In the genomic region with DNA sequence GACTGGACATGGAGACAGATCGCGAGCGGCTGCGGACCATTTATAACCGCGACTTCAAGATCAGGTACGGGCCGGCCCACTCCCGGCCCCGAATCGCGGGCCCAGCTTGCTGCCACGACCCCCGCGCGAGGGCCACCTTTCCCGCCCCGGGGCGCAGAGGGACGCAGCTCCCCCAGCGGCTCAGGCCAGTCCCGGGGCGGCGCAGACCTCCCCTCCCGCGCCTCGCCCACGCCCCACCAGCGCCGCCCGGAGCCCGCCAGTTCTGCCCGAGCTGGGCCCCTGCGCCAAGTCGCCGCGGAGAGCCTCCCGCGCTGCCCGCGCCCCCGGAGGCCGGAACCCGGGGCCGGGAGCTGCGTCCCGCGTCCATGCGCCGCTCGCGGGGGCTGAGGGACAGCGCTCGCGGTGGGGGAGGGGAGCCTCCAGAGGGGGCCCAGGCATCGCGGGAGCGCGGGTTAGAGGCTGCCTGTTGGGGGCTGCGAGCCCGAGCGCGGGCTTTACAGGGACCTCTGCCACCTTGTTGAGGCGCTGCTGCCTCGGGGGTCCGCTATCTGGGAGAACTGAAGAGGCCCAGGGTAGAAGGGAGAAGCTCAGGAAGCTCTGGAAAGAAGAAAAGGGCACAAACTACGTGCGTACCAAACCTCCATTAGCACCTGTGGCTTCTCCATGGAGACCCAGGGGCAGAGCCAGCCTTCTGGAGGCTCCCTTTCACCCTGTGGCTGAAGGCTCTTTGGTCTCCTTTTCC, we compare ENCODE assay signal across 8 cellular contexts. TPM values are rescaled to one million over a fixed set of nuclear protein-coding genes. Genes with fewer than 3 reads are reported as not detected.
DNase-seq lines count a peak whose midpoint lies in the region; ATAC-seq and TF ChIP-seq lines count a peak whose summit lies in the region.

No MANE protein-coding gene starts in this region.

- H3K36me3 ChIP-seq in HEK293 (ENCODE audit: control insufficient read depth in 2 of 2, insufficient read depth in 1 of 2, low read length in 2 of 2) = peaks cover 0 to 41% of the 10 kb centered on the region in 2 experiments; a peak in 1 of 3 replicates

- peak overlapping the region; percentile 95 for H3K4me3 Mint-ChIP-seq in mesothelial cell of epicardium
- peak overlapping the region; percentile 96 to 99 for H3K4me3 Mint-ChIP-seq in stimulated activated naive B cell treated with anti-CD40 and anti-IgM and Interleukin-4, amounts not matched to agents 10 μg/mL and 1 μg/mL and 100 μg/mL, for 72 hours

- H3K9me3 ChIP-seq in HEK293 (ENCODE audit: control insufficient read depth, insufficient read depth, low read depth, low read length) = no peaks in the 10 kb centered on the region

- peaks cover 4% of the 10 kb centered on the region for H3K9me3 Mint-ChIP-seq in mesothelial cell of epicardium
- no peaks in the 10 kb centered on the region for H3K9me3 Mint-ChIP-seq in stimulated activated naive B cell treated with anti-CD40 and anti-IgM and Interleukin-4, amounts not matched to agents 10 μg/mL and 1 μg/mL and 100 μg/mL, for 72 hours

- peak; percentile 64 to 65 for ATAC-seq in stimulated activated naive B cell treated with anti-CD40 and anti-IgM and Interleukin-4, amounts not matched to agents 10 μg/mL and 1 μg/mL and 100 μg/mL, for 72 hours (replicated peaks)

- peak overlapping the region; percentile 85 for H3K27ac ChIP-seq in HEK293 (ENCODE audit: extremely low read depth, low read depth, low read length)

- no peak for DNase-seq in GM12865 (ENCODE audit: low read depth)
- peak; percentile 72 for DNase-seq in NCI-H1092 treated with DMSO at 0.1 percent for 48 hours (lab: John Stamatoyannopoulos, UW)
- peak; percentile 4 to 21 for DNase-seq in activated CD4-positive, alpha-beta T cell treated with anti-CD3 and anti-CD28 coated beads, Interleukin-2, amount 50 U/mL, for 24 hours (ENCODE audit: low read depth in 1 of 2, low spot score in 1 of 2)
- peak; percentile 19 for DNase-seq in effector CD4-positive, alpha-beta T cell
- peak; percentile 52 to 74 for DNase-seq in mesothelial cell of epicardium (ENCODE audit: low spot score in 2 of 2, unreplicated experiment in 2 of 2)
- DNase-seq in stimulated activated naive B cell treated with anti-CD40 and anti-IgM and Interleukin-4, amounts not matched to agents 10 μg/mL and 1 μg/mL and 100 μg/mL, for 72 hours = peak; percentile 39
- DNase-seq in mesenteric fat pad (ENCODE audit: low spot score) = no peak

- TF ChIP-seq CTCF in GM12865 (IDR thresholded peaks at IDR 0.05; ENCODE audit: insufficient read depth, low read depth, low read length, missing control alignments) (peak; percentile 12), HEK293 (tag by site-specific recombination; IDR thresholded peaks at IDR 0.05) (peak; percentile 39; the same call in 1 of the 2 replicates), mesothelial cell of epicardium (IDR thresholded peaks at IDR 0.05; ENCODE audit: unreplicated experiment) (no peak)

- POLR2A ChIA-PET in HEK293 (lab: Yijun Ruan, JAX) = interaction anchor here (0.5 to 6.0 kb wide), 21 partner anchors 10 to 393 kb away, joined by 3 to 91 read pairs (median 5); a partner anchor contains a TSS

- H3K4me1 ChIP-seq in HEK293 (ENCODE audit: control insufficient read depth, insufficient read depth, low read length) = peaks cover 5% of the 10 kb centered on the region; the same call in 1 of the 2 replicates

- H3K4me1 Mint-ChIP-seq in mesothelial cell of epicardium = peaks cover 34% of the 10 kb centered on the region
- peaks cover 30 to 43% of the 10 kb centered on the region in 2 donors for H3K4me1 Mint-ChIP-seq in stimulated activated naive B cell treated with anti-CD40 and anti-IgM and Interleukin-4, amounts not matched to agents 10 μg/mL and 1 μg/mL and 100 μg/mL, for 72 hours

- peak overlapping the region; percentile 90 for H3K4me3 ChIP-seq in GM12865 (ENCODE audit: low read depth, low read length)
- H3K4me3 ChIP-seq in HEK293 (ENCODE audit: low read depth, low read length) = peak overlapping the region; percentile 80

- H3K36me3 Mint-ChIP-seq in mesothelial cell of epicardium = peaks cover 16% of the 10 kb centered on the region
- H3K36me3 Mint-ChIP-seq in stimulated activated naive B cell treated with anti-CD40 and anti-IgM and Interleukin-4, amounts not matched to agents 10 μg/mL and 1 μg/mL and 100 μg/mL, for 72 hours = peaks cover 20 to 26% of the 10 kb centered on the region in 2 donors

- H3K27ac Mint-ChIP-seq in mesothelial cell of epicardium = peak overlapping the region; percentile 97
- H3K27ac Mint-ChIP-seq in stimulated activated naive B cell treated with anti-CD40 and anti-IgM and Interleukin-4, amounts not matched to agents 10 μg/mL and 1 μg/mL and 100 μg/mL, for 72 hours = peak overlapping the region; percentile 98

- CTCF ChIA-PET in HEK293 (lab: Yijun Ruan, JAX) = interaction anchor here (0.6 to 2.6 kb wide), 12 partner anchors 13 to 173 kb away, joined by 3 to 12 read pairs (median 5); no protein-coding TSS in a partner anchor

- H3K27me3 Mint-ChIP-seq in mesothelial cell of epicardium (ENCODE audit: low read depth) = no peaks in the 10 kb centered on the region
- H3K27me3 Mint-ChIP-seq in stimulated activated naive B cell treated with anti-CD40 and anti-IgM and Interleukin-4, amounts not matched to agents 10 μg/mL and 1 μg/mL and 100 μg/mL, for 72 hours = no peaks in the 10 kb centered on the region

TF ChIP-seq in HEK293, 187 proteins besides CTCF, POLR2A, EP300 and RAD21 (continues in another document):
- TF ChIP-seq TCF7L2 (IDR thresholded peaks at IDR 0.05; ENCODE audit: borderline replicate concordance, low read depth, low read length) (no peak), ZNF596 (tag by site-specific recombination; IDR thresholded peaks at IDR 0.05) (peak; percentile 27; the same call in 1 of the 2 replicates), ZNF391 (tag by site-specific recombination; IDR thresholded peaks at IDR 0.05; ENCODE audit: borderline replicate concordance, low read depth) (no peak), ZNF654 (tag by site-specific recombination; IDR thresholded peaks at IDR 0.05; ENCODE audit: low read depth) (no peak), YY1 (tag by site-specific recombination; IDR thresholded peaks at IDR 0.05) (peak; percentile 22; the same call in 1 of the 2 replicates), ZNF23 (tag by site-specific recombination; IDR thresholded peaks at IDR 0.05; ENCODE audit: borderline replicate concordance) (no peak), ZNF48 (tag by site-specific recombination; IDR thresholded peaks at IDR 0.05) (no peak), ZFP3 (tag by site-specific recombination; IDR thresholded peaks at IDR 0.05; ENCODE audit: low read depth) (no peak), ZNF433 (tag by site-specific recombination; IDR thresholded peaks at IDR 0.05; ENCODE audit: low read depth) (no peak), ZNF223 (tag by site-specific recombination; IDR thresholded peaks at IDR 0.05) (peak; percentile 96), GLIS2 (tag by site-specific recombination; IDR thresholded peaks at IDR 0.05) (peak; percentile 75)
- TF ChIP-seq, protein P1, sequence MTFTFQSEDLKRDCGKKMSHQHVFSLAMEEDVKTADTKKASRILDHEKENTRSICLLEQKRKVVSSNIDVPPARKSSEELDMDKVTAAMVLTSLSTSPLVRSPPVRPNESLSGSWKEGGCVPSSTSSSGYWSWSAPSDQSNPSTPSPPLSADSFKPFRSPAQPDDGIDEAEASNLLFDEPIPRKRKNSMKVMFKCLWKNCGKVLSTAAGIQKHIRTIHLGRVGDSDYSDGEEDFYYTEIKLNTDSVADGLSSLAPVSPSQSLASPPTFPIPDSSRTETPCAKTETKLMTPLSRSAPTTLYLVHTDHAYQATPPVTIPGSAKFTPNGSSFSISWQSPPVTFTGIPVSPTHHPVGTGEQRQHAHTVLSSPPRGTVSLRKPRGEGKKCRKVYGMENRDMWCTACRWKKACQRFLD (tag by site-specific recombination; IDR thresholded peaks at IDR 0.05) = no peak
- TF ChIP-seq, protein P2, sequence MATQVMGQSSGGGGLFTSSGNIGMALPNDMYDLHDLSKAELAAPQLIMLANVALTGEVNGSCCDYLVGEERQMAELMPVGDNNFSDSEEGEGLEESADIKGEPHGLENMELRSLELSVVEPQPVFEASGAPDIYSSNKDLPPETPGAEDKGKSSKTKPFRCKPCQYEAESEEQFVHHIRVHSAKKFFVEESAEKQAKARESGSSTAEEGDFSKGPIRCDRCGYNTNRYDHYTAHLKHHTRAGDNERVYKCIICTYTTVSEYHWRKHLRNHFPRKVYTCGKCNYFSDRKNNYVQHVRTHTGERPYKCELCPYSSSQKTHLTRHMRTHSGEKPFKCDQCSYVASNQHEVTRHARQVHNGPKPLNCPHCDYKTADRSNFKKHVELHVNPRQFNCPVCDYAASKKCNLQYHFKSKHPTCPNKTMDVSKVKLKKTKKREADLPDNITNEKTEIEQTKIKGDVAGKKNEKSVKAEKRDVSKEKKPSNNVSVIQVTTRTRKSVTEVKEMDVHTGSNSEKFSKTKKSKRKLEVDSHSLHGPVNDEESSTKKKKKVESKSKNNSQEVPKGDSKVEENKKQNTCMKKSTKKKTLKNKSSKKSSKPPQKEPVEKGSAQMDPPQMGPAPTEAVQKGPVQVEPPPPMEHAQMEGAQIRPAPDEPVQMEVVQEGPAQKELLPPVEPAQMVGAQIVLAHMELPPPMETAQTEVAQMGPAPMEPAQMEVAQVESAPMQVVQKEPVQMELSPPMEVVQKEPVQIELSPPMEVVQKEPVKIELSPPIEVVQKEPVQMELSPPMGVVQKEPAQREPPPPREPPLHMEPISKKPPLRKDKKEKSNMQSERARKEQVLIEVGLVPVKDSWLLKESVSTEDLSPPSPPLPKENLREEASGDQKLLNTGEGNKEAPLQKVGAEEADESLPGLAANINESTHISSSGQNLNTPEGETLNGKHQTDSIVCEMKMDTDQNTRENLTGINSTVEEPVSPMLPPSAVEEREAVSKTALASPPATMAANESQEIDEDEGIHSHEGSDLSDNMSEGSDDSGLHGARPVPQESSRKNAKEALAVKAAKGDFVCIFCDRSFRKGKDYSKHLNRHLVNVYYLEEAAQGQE (tag by site-specific recombination; IDR thresholded peaks at IDR 0.05) = peak; percentile 53

RNA-seq across cellular contexts. Expression of a gene that starts 0.7 kb away (rescaled TPM):
- total RNA-seq in mesothelial cell of epicardium (145 to 163 TPM (median 154 TPM) in 3 replicates), mesenteric fat pad (38.0 TPM)

RNA-seq across cellular contexts. Expression of a gene that starts 31.8 kb away (rescaled TPM):
- total RNA-seq in mesothelial cell of epicardium (159 to 163 TPM (median 162 TPM) in 3 replicates), mesenteric fat pad (253 TPM)

RNA-seq across cellular contexts. Expression of a gene that starts 40.0 kb away (rescaled TPM):
- total RNA-seq in mesothelial cell of epicardium (4.3 to 4.7 TPM (median 4.4 TPM) in 3 replicates), mesenteric fat pad (0.61 TPM)

RNA-seq across cellular contexts. Expression of a gene that starts 55.5 kb away (rescaled TPM):
- total RNA-seq in mesothelial cell of epicardium = 109 to 118 TPM (median 116 TPM) in 3 replicates
- total RNA-seq in mesenteric fat pad = 142 TPM

RNA-seq across cellular contexts. Expression of a gene that starts 56.2 kb away (rescaled TPM):
- total RNA-seq in mesothelial cell of epicardium = 26.5 to 30.0 TPM (median 27.6 TPM) in 3 replicates
- 17.9 TPM for total RNA-seq in mesenteric fat pad

Comparison
In these comparisons a context has a peak if more than half of its experiments do, and no peak if none do; other contexts are left out.
1. DNase-seq: peak in NCI-H1092 treated with DMSO at 0.1 percent for 48 hours (single experiment), activated CD4-positive, alpha-beta T cell treated with anti-CD3 and anti-CD28 coated beads, Interleukin-2, amount 50 U/mL, for 24 hours (2 of 2), effector CD4-positive, alpha-beta T cell (single experiment), mesothelial cell of epicardium (2 of 2) and stimulated activated naive B cell treated with anti-CD40 and anti-IgM and Interleukin-4, amounts not matched to agents 10 μg/mL and 1 μg/mL and 100 μg/mL, for 72 hours (single experiment); none in GM12865 (single experiment) and mesenteric fat pad (single experiment).